In the genomic region with DNA sequence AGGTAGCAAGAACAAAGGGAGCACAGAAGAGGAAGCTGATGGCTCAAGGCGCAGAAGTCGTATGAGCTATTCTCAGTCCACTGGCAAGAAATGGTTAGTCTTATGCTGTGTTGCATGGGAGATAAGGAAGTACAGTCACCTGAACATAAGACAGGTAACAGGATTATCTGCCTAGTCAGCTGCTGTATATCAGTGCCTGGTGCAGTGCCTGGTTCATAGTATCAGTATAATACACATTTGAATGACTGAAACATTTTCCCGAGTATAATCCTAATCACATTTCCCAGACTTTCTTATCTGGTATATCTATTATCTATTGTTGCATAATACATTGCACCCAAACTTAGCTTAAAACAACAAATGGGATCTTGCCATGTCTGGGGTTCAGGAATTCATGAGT, we compare ENCODE assay signal across 28 cellular contexts.
"Had no signal": no experiment of that assay in that cellular context is flagged by ENCODE, and none has a peak within 500 bp of the region (broad histone marks: within the 10 kb centered on the region; RNA-seq: fewer than 3 reads in every experiment).

No MANE protein-coding gene starts in this region.

- H3K4me1 ChIP-seq: stomach, suprapubic skin, testis, thyroid gland, tibial artery, tibial nerve, transverse colon, upper lobe of left lung, upper lobe of right lung, uterus, vagina had no signal

- H3K9me3 Mint-ChIP-seq: type B pancreatic cell had no signal

- H3K27me3 ChIP-seq: stomach, suprapubic skin, testis, thyroid gland, tibial artery, tibial nerve, transverse colon, upper lobe of left lung, upper lobe of right lung, uterus, vagina had no signal

- H3K4me3 Mint-ChIP-seq: stimulated activated effector memory CD8-positive, alpha-beta T cell treated with anti-CD3 and anti-CD28 coated beads, Interleukin-12 subunit alpha, Interleukin-12 subunit beta, amount 100 ng/mL, for 72 hours; stimulated activated memory B cell treated with anti-CD40 and anti-IgM and Interleukin-4, amounts not matched to agents 10 μg/mL and 1 μg/mL and 100 μg/mL, for 72 hours; stimulated activated naive B cell treated with anti-CD40 and anti-IgM and Interleukin-4, amounts not matched to agents 10 μg/mL and 1 μg/mL and 100 μg/mL, for 72 hours; stimulated activated naive CD8-positive, alpha-beta T cell treated with anti-CD3 and anti-CD28 coated beads, Interleukin-15, amount 100 ng/mL, for 72 hours; stimulated activated naive CD8-positive, alpha-beta T cell treated with anti-CD3 and anti-CD28 coated beads, Interleukin-15, Interleukin-2, amounts not matched to agents 100 ng/mL and 50 ng/mL, for 24 hours; type B pancreatic cell had no signal

- H3K27ac ChIP-seq: stomach, suprapubic skin, testis, thoracic aorta, thyroid gland, tibial artery, tibial nerve, transverse colon, upper lobe of left lung, upper lobe of right lung, uterus, vagina had no signal

- H3K36me3 ChIP-seq: stomach, suprapubic skin, thoracic aorta, thyroid gland, tibial artery, tibial nerve, transverse colon, upper lobe of left lung, upper lobe of right lung, uterus, vagina had no signal

- H3K4me3 ChIP-seq: stomach, suprapubic skin, testis, thoracic aorta, thyroid gland, tibial artery, tibial nerve, transverse colon, upper lobe of left lung, upper lobe of right lung, uterus, vagina had no signal

- H3K9me3 ChIP-seq: suprapubic skin, testis, thoracic aorta, thyroid gland, tibial artery, tibial nerve, transverse colon, upper lobe of left lung, upper lobe of right lung, uterus, vagina had no signal

- H3K27me3 Mint-ChIP-seq: stimulated activated memory B cell treated with anti-CD40 and anti-IgM and Interleukin-4, amounts not matched to agents 10 μg/mL and 1 μg/mL and 100 μg/mL, for 72 hours; stimulated activated naive B cell treated with anti-CD40 and anti-IgM and Interleukin-4, amounts not matched to agents 10 μg/mL and 1 μg/mL and 100 μg/mL, for 72 hours; stimulated activated naive CD8-positive, alpha-beta T cell treated with anti-CD3 and anti-CD28 coated beads, Interleukin-15, amount 100 ng/mL, for 72 hours; stimulated activated naive CD8-positive, alpha-beta T cell treated with anti-CD3 and anti-CD28 coated beads, Interleukin-15, Interleukin-2, amounts not matched to agents 100 ng/mL and 50 ng/mL, for 24 hours; type B pancreatic cell had no signal

- FAIRE-seq: urothelium cell line had no signal

- H3K27ac Mint-ChIP-seq: stimulated activated effector memory CD8-positive, alpha-beta T cell treated with anti-CD3 and anti-CD28 coated beads, Interleukin-12 subunit alpha, Interleukin-12 subunit beta, amount 100 ng/mL, for 72 hours; stimulated activated memory B cell treated with anti-CD40 and anti-IgM and Interleukin-4, amounts not matched to agents 10 μg/mL and 1 μg/mL and 100 μg/mL, for 72 hours; stimulated activated naive B cell treated with anti-CD40 and anti-IgM and Interleukin-4, amounts not matched to agents 10 μg/mL and 1 μg/mL and 100 μg/mL, for 72 hours; stimulated activated naive CD8-positive, alpha-beta T cell treated with anti-CD3 and anti-CD28 coated beads, Interleukin-15, amount 100 ng/mL, for 72 hours; stimulated activated naive CD8-positive, alpha-beta T cell treated with anti-CD3 and anti-CD28 coated beads, Interleukin-15, Interleukin-2, amounts not matched to agents 100 ng/mL and 50 ng/mL, for 24 hours; type B pancreatic cell had no signal

- H3K4me1 Mint-ChIP-seq: stimulated activated memory B cell treated with anti-CD40 and anti-IgM and Interleukin-4, amounts not matched to agents 10 μg/mL and 1 μg/mL and 100 μg/mL, for 72 hours; stimulated activated naive B cell treated with anti-CD40 and anti-IgM and Interleukin-4, amounts not matched to agents 10 μg/mL and 1 μg/mL and 100 μg/mL, for 72 hours; stimulated activated naive CD8-positive, alpha-beta T cell treated with anti-CD3 and anti-CD28 coated beads, Interleukin-15, amount 100 ng/mL, for 72 hours had no signal

- DNase-seq: stimulated activated CD4-positive, alpha-beta T cell treated with anti-CD3 and anti-CD28 coated beads, Interleukin-2, amount 100 ng/mL, for 48 hours; stimulated activated CD4-positive, alpha-beta T cell treated with anti-CD3 and anti-CD28 coated beads, Interleukin-4, amount 100 ng/mL, for 1 hour; stimulated activated CD4-positive, alpha-beta T cell treated with anti-CD3 and anti-CD28 coated beads, Interleukin-4, amount 100 ng/mL, for 24 hours; stimulated activated CD4-positive, alpha-beta T cell treated with anti-CD3 and anti-CD28 coated beads, Interleukin-4, amount 100 ng/mL, for 4 hours; stimulated activated naive B cell treated with anti-CD40 and anti-IgM and Interleukin-4, amounts not matched to agents 10 μg/mL and 1 μg/mL and 100 μg/mL, for 72 hours; stimulated activated naive CD4-positive, alpha-beta T cell; stimulated activated naive CD4-positive, alpha-beta T cell treated with Interleukin-2 at 50 U/mL for 16 hours; stimulated activated naive CD8-positive, alpha-beta T cell treated with anti-CD3 and anti-CD28 coated beads, Interleukin-15, amount 100 ng/mL, for 72 hours; stimulated activated naive CD8-positive, alpha-beta T cell treated with anti-CD3 and anti-CD28 coated beads, Interleukin-15, Interleukin-2, amounts not matched to agents 100 U/mL and 50 U/mL, for 24 hours; stomach; substantia nigra; testis; thyroid gland; tibial artery; transverse colon; trophoblast cell; upper lobe of left lung; upper lobe of right lung; uterus had no signal

- ATAC-seq: stimulated activated effector memory CD8-positive, alpha-beta T cell treated with anti-CD3 and anti-CD28 coated beads, Interleukin-12 subunit alpha, Interleukin-12 subunit beta, amount 100 ng/mL, for 72 hours; stimulated activated memory B cell treated with anti-CD40 and anti-IgM and Interleukin-4, amounts not matched to agents 10 μg/mL and 1 μg/mL and 100 μg/mL, for 72 hours; stimulated activated naive B cell treated with anti-CD40 and anti-IgM and Interleukin-4, amounts not matched to agents 10 μg/mL and 1 μg/mL and 100 μg/mL, for 72 hours; stimulated activated naive CD8-positive, alpha-beta T cell treated with anti-CD3 and anti-CD28 coated beads, Interleukin-15, amount 100 ng/mL, for 72 hours; stimulated activated naive CD8-positive, alpha-beta T cell treated with anti-CD3 and anti-CD28 coated beads, Interleukin-15, Interleukin-2, amounts not matched to agents 100 U/mL and 50 U/mL, for 24 hours; upper lobe of right lung had no signal

- H3K36me3 Mint-ChIP-seq: stimulated activated effector memory CD8-positive, alpha-beta T cell treated with anti-CD3 and anti-CD28 coated beads, Interleukin-12 subunit alpha, Interleukin-12 subunit beta, amount 100 ng/mL, for 72 hours; stimulated activated memory B cell treated with anti-CD40 and anti-IgM and Interleukin-4, amounts not matched to agents 10 μg/mL and 1 μg/mL and 100 μg/mL, for 72 hours; stimulated activated naive B cell treated with anti-CD40 and anti-IgM and Interleukin-4, amounts not matched to agents 10 μg/mL and 1 μg/mL and 100 μg/mL, for 72 hours; type B pancreatic cell had no signal
